8 cellular contexts compared by ENCODE assay signal in the genomic region with DNA sequence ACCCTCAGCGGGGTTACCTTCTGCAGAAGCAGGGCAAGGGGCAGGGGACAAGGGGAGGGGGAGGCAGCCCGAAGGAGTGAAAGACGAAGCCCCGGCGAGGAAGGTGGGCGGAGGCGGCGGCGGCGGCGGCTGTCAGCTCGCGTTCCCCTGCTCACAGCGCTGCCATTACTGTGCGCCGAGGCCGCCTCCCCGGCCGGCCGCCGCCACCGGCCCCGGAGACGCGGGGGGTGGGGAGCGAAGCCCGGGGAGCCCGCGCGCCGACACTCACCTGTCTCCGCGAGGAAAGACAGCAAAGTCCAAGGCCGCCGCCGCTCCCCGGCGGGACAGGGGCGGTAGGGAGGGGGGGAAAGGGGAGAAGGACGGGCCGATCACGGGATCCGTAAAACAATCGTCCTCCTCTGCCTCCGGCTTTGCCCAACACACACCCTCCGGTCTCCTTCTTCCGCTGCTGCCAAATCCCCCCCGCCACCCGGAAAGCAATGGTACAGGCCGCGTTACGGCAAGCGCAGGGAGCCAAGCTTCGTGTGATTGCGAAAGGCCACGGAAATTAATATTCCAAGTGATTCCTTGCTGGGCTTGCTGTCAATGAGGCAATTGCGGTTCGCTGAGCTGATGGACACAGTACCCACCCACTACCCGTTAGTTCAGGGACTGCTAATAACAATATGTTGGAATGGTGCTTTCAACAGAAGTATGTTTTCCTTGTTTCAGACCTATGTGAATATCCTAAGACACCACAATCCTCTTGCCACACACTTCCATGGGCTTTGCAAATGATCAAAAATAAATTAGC. TPM values are rescaled to one million over a fixed set of nuclear protein-coding genes. Genes with fewer than 3 reads are reported as not detected.
DNase-seq lines count a peak whose midpoint lies in the region; ATAC-seq and TF ChIP-seq lines count a peak whose summit lies in the region.

A gene (minus strand): TSS at position 180 of the 793 bp plus-strand sequence. CDS start 19,024 bp downstream, outside the sequence.

- peak in 1 of 4 experiments; percentile 22 for TF ChIP-seq CTCF in prostate gland (IDR thresholded peaks at IDR 0.05)

- H3K4me1 ChIP-seq in prostate gland (replicated peaks): peaks cover 5% of the 10 kb centered on the region

- under 1% methylated on average over 46 of the region's 59 CpGs for WGBS in prostate gland

- H3K9me3 ChIP-seq in T-helper 17 cell (ENCODE audit: control insufficient read depth, low read length, poor library complexity, severe bottlenecking): no peaks in the 10 kb centered on the region
- H3K9me3 ChIP-seq in prostate gland: no peaks in the 10 kb centered on the region

- H3K36me3 Mint-ChIP-seq in T-helper 17 cell (ENCODE audit: low read depth): peaks cover 5% of the 10 kb centered on the region

- peak within 1 kb of the TSS; percentile 90 to 94 for H3K27ac ChIP-seq in prostate gland

- intact Hi-C loops in left ventricle myocardium superior (cut with micrococcal nuclease) (no loop called here), prostate gland (cut with DNase I) (no loop called here)

- peak within 1 kb of the TSS; percentile 58 to 95 for H3K4me3 ChIP-seq in prostate gland

- H3K36me3 ChIP-seq in prostate gland: no peaks in the 10 kb centered on the region

- DNase-seq in NCI-H1694 (lab: John Stamatoyannopoulos, UW) (peak; percentile 86), T-helper 17 cell (peak; percentile 81 to 89 (median 83)), amygdala (lab: John Stamatoyannopoulos, UW) (peak; percentile 38 to 98 (median 90)), left ventricle myocardium superior (peak; percentile 92), prostate gland (ENCODE audit: low spot score) (peak; percentile 84), ureter (ENCODE audit: low spot score) (peak; percentile 94)

- H3K4me1 Mint-ChIP-seq in T-helper 17 cell: peaks cover 40% of the 10 kb centered on the region

- H3K27me3 ChIP-seq in prostate gland (replicated peaks; ENCODE audit: insufficient read depth): no peaks in the 10 kb centered on the region

- peak within 1 kb of the TSS; percentile 94 for H3K4me3 Mint-ChIP-seq in T-helper 17 cell

- TF ChIP-seq POLR2A in prostate gland (IDR thresholded peaks at IDR 0.05): no peak

- ATAC-seq in GM18499 (IDR thresholded peaks at IDR 0.05; ENCODE audit: insufficient read depth, unreplicated experiment): peak; percentile 55
- ATAC-seq in HG02885 (IDR thresholded peaks at IDR 0.05; ENCODE audit: poor library complexity, unreplicated experiment): peak; percentile 96
- peak; percentile 97 for ATAC-seq in T-helper 17 cell
- peak; percentile 99 for ATAC-seq in left ventricle myocardium superior

- peak within 1 kb of the TSS; percentile 89 for H3K27ac Mint-ChIP-seq in T-helper 17 cell

- no peaks in the 10 kb centered on the region for H3K27me3 Mint-ChIP-seq in T-helper 17 cell

RNA-seq across cellular contexts. Expression of the gene that starts here (rescaled TPM):
- total RNA-seq in T-helper 17 cell (10 to 100 TPM; 25.6 to 36.9 TPM), left ventricle myocardium superior (40.6 TPM), prostate gland (10 to 100 TPM; 15.5 to 15.9 TPM), ureter (35.8 TPM)

Comparison
In these comparisons a context has a peak if more than half of its experiments do, and no peak if none do; other contexts are left out.
1. Peak in every context shown above with its lines: DNase-seq, ATAC-seq, H3K4me3 ChIP-seq and H3K27ac ChIP-seq.